ENCODE assay signal across 22 cellular contexts in the genomic region with DNA sequence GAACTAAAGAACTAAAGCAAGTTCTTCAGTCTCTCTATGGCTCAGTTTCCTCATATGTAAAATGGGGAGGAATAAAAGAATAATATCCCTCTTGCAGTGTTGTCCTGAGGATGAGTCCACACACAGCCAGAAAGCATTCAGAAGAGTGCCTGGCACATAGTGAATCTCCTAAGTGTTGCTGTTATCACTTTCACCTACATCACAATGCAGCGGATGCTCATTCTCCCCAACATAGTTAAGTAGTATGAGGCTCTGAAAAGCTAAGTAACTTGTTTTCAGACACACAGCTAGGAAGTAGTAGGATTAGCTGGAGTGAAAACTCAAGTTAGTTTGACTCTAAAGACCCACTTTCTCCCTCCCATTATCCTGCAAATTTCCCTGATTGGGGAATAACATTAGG. TPM values are rescaled to one million over a fixed set of nuclear protein-coding genes. Genes with fewer than 3 reads are reported as not detected.
DNase-seq lines count a peak whose midpoint lies in the region; ATAC-seq, FAIRE-seq and TF ChIP-seq lines count a peak whose summit lies in the region.
"Had no signal": no experiment of that assay in that cellular context is flagged by ENCODE, and none has a peak within 500 bp of the region (broad histone marks: within the 10 kb centered on the region; RNA-seq: fewer than 3 reads in every experiment).

No MANE protein-coding gene starts in this region.

- no peaks in the 10 kb centered on the region for H3K9me3 Mint-ChIP-seq in activated T-cell treated with anti-CD3 and anti-CD28 coated beads, Interleukin-2, amount 50 U/mL, for 72 hours
- no peaks in the 10 kb centered on the region for H3K9me3 Mint-ChIP-seq in activated T-helper 17 cell treated with anti-CD3 and anti-CD28 coated beads, Interleukin-2, amount 50 U/mL, for 72 hours
- H3K9me3 Mint-ChIP-seq: T-helper 2 cell treated with Interferon-gamma antibody and Interleukin-4, amounts not matched to agents 5 μg/mL and 100 μg/mL, for 36 hours had no signal

- peaks cover 19% of the 10 kb centered on the region for H3K4me1 ChIP-seq in HUES48 (ENCODE audit: control insufficient read depth, insufficient read depth, low read length)
- H3K4me1 ChIP-seq in spleen, result peaks cover 48 to 100% (median 97%) of the 10 kb centered on the region in 6 donors
- H3K4me1 ChIP-seq: adrenal gland, breast epithelium, colonic mucosa, testis had no signal

- TF ChIP-seq CTCF in spleen (IDR thresholded peaks at IDR 0.05 in 8 of 11, conservative IDR thresholded peaks at IDR 0.05 in 3 of 11), result no peak

- H3K4me3 Mint-ChIP-seq in activated T-cell treated with anti-CD3 and anti-CD28 coated beads, Interleukin-2, amount 50 U/mL, for 72 hours, result peak overlapping the region; percentile 27 to 55
- H3K4me3 Mint-ChIP-seq in activated T-helper 17 cell treated with anti-CD3 and anti-CD28 coated beads, Interleukin-2, amount 50 U/mL, for 72 hours, result peak overlapping the region; percentile 43
- H3K4me3 Mint-ChIP-seq: memory B cell; naive B cell; T-helper 2 cell treated with Interferon-gamma antibody and Interleukin-4, amounts not matched to agents 5 μg/mL and 100 μg/mL, for 36 hours had no signal

- intact Hi-C loops in spleen (cut with DNase I; ENCODE audit: low total_unique reads), result no loop called here
- intact Hi-C loops in left cardiac atrium (cut with DNase I), result loop anchor here in 1 of 2 donors (10.0 kb wide), 1 partner anchor 59 kb away; no protein-coding TSS in a partner anchor

- H3K4me1 Mint-ChIP-seq in activated T-cell treated with anti-CD3 and anti-CD28 coated beads, Interleukin-2, amount 50 U/mL, for 72 hours (ENCODE audit: low read depth), result peaks cover 28% of the 10 kb centered on the region
- H3K4me1 Mint-ChIP-seq in activated T-helper 17 cell treated with anti-CD3 and anti-CD28 coated beads, Interleukin-2, amount 50 U/mL, for 72 hours, result peaks cover 39% of the 10 kb centered on the region

- H3K27me3 Mint-ChIP-seq in activated T-cell treated with anti-CD3 and anti-CD28 coated beads, Interleukin-2, amount 50 U/mL, for 72 hours (ENCODE audit: low read depth), result no peaks in the 10 kb centered on the region
- no peaks in the 10 kb centered on the region for H3K27me3 Mint-ChIP-seq in activated T-helper 17 cell treated with anti-CD3 and anti-CD28 coated beads, Interleukin-2, amount 50 U/mL, for 72 hours
- H3K27me3 Mint-ChIP-seq: memory B cell, naive B cell had no signal

- H3K9ac ChIP-seq in HUES48 (ENCODE audit: low read depth, low read length), result no peak overlapping the region

- no peak for ATAC-seq in activated T-cell treated with anti-CD3 and anti-CD28 coated beads, Interleukin-2, amount 50 U/mL, for 72 hours (replicated peaks in 1 of 2)
- ATAC-seq in activated T-helper 17 cell treated with anti-CD3 and anti-CD28 coated beads, Interleukin-2, amount 50 U/mL, for 72 hours (replicated peaks), result no peak
- no peak for ATAC-seq in left cardiac atrium
- ATAC-seq: K562 had no signal

- TF ChIP-seq POLR2A in spleen (IDR thresholded peaks at IDR 0.05) (no peak), GM12891 (IDR thresholded peaks at IDR 0.05; ENCODE audit: low read depth, low read length) (no peak)

- H3K36me3 Mint-ChIP-seq in activated T-cell treated with anti-CD3 and anti-CD28 coated beads, Interleukin-2, amount 50 U/mL, for 72 hours (ENCODE audit: insufficient read depth in 2 of 2), result no peaks in the 10 kb centered on the region
- no peaks in the 10 kb centered on the region for H3K36me3 Mint-ChIP-seq in activated T-helper 17 cell treated with anti-CD3 and anti-CD28 coated beads, Interleukin-2, amount 50 U/mL, for 72 hours (ENCODE audit: low read depth)
- H3K36me3 Mint-ChIP-seq: memory B cell had no signal

- no peak for DNase-seq in activated T-cell treated with anti-CD3 and anti-CD28 coated beads, Interleukin-2, amount 50 U/mL, for 72 hours
- no peak for DNase-seq in activated T-cell treated with anti-CD3 and anti-CD28 coated beads, Interleukin-2, amount 50 U/mL, for 1 hour
- DNase-seq in spleen (no peak), left cardiac atrium (no peak), GM12891 (ENCODE audit: insufficient read length, low spot score) (no peak), glomerular visceral epithelial cell (ENCODE audit: extremely low spot score) (no peak)
- DNase-seq: adrenal gland, colonic mucosa, DMS79 treated with DMSO at 0.1 percent for 48 hours, naive B cell, NCI-H1694 treated with DMSO at 0.1 percent for 48 hours, NCI-H774, posterior cingulate gyrus, sigmoid colon, testis had no signal

- WGBS in spleen, 5 donors, result 67 to 92% (median 82%) methylated on average over 1 of the region's 1 CpG

- no peaks in the 10 kb centered on the region for H3K36me3 ChIP-seq in HUES48 (ENCODE audit: control insufficient read depth, insufficient read depth, low read length)
- peaks cover 0 to 7% (median 0%) of the 10 kb centered on the region in 6 donors for H3K36me3 ChIP-seq in spleen
- H3K36me3 ChIP-seq: adrenal gland, breast epithelium, colonic mucosa, sigmoid colon, SJSA1 had no signal

- FAIRE-seq in GM12891 (lab: Jason Lieb, UNC), result no peak
- FAIRE-seq: K562 had no signal

- no peak overlapping the region for H3K27ac Mint-ChIP-seq in activated T-cell treated with anti-CD3 and anti-CD28 coated beads, Interleukin-2, amount 50 U/mL, for 72 hours
- peak overlapping the region; percentile 87 for H3K27ac Mint-ChIP-seq in activated T-helper 17 cell treated with anti-CD3 and anti-CD28 coated beads, Interleukin-2, amount 50 U/mL, for 72 hours
- H3K27ac Mint-ChIP-seq: memory B cell had no signal

- H3K27ac ChIP-seq in HUES48 (ENCODE audit: low read depth, low read length) (peak overlapping the region; percentile 52), spleen (peak overlapping the region; percentile 18 to 100 (median 100))
- H3K27ac ChIP-seq: adrenal gland, breast epithelium, colonic mucosa, sigmoid colon, SJSA1, testis had no signal

- no peaks in the 10 kb centered on the region for H3K9me3 ChIP-seq in HUES48 (ENCODE audit: control insufficient read depth, insufficient read depth, low read length)
- H3K9me3 ChIP-seq in spleen, result no peaks in the 10 kb centered on the region
- H3K9me3 ChIP-seq: adrenal gland, breast epithelium, colonic mucosa, sigmoid colon, SJSA1, testis had no signal

- peaks cover 94% of the 10 kb centered on the region for H3K27me3 ChIP-seq in HUES48 (ENCODE audit: control insufficient read depth, insufficient read depth, low read length)
- no peaks in the 10 kb centered on the region for H3K27me3 ChIP-seq in spleen (replicated peaks in 1 of 7)
- H3K27me3 ChIP-seq: adrenal gland, breast epithelium, colonic mucosa, sigmoid colon, SJSA1, testis had no signal

- no peak overlapping the region for H3K4me3 ChIP-seq in HUES48 (ENCODE audit: low read depth, low read length)
- H3K4me3 ChIP-seq in spleen, result peak overlapping the region in 3 of 8 donors; percentile 32 to 61 (median 35)
- H3K4me3 ChIP-seq: adrenal gland, breast epithelium, colonic mucosa, K562, sigmoid colon, SJSA1, testis had no signal

TF ChIP-seq in GM12891, 5 proteins besides CTCF, POLR2A, EP300 and RAD21:
- no peak for TF ChIP-seq TAF1 (IDR thresholded peaks at IDR 0.05; ENCODE audit: low read depth, low read length)
- TF ChIP-seq POU2F2 (IDR thresholded peaks at IDR 0.05; ENCODE audit: low read depth, low read length), result no peak
- no peak for TF ChIP-seq POLR2AphosphoS5 (IDR thresholded peaks at IDR 0.05; ENCODE audit: low read depth, low read length)
- no peak for TF ChIP-seq PAX5 (IDR thresholded peaks at IDR 0.05; ENCODE audit: insufficient read depth, low read length, severe bottlenecking)
- no peak for TF ChIP-seq SPI1 (IDR thresholded peaks at IDR 0.05; ENCODE audit: low read depth, low read length)

RNA-seq across cellular contexts. Expression of a gene that starts 9.1 kb away (rescaled TPM):
- total RNA-seq in activated T-cell treated with anti-CD3 and anti-CD28 coated beads, Interleukin-2, amount 50 U/mL, for 72 hours, result 10 to 100 TPM; 66.5 to 78.0 TPM
- total RNA-seq in activated T-helper 17 cell treated with anti-CD3 and anti-CD28 coated beads, Interleukin-2, amount 50 U/mL, for 72 hours, result 100 to 1,000 TPM in 1 of 2 donors, 10 to 100 TPM in 1; 60.9 to 102 TPM
- total RNA-seq in spleen (100 to 1,000 TPM in 4 of 7 donors, 10 to 100 TPM in 3; 82.0 to 136 (median 112) TPM), left cardiac atrium (10 to 100 TPM; 20.1 to 27.4 TPM)
- 10 to 100 TPM; 29.5 to 48.4 (median 38.4) TPM for polyA plus RNA-seq in spleen
- polyA plus RNA-seq in GM12891 (2012; ENCODE audit: low read depth, missing spikeins), result 21.5 TPM
